Comparison of ENCODE assay signal across 24 cellular contexts in the genomic region with DNA sequence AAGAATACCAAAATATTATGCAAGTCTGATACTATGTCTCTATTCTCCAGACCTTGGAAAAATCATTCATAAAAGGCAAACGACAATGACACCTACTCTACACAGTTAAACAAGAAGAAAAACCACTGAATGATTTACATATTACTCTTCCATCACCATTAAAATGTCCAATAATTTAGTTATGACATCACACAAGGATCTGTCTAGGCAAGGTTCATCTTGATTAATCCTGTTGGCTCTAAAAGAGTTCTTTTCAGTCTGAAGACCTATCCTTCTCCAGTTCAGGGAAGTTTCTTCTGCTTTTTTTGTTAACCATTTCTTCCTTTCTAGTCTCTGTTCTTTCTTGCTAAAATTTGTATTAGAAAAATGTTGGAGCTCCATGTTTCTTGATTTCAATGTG.
"Had no signal": no experiment of that assay in that cellular context is flagged by ENCODE, and none has a peak within 500 bp of the region (broad histone marks: within the 10 kb centered on the region; RNA-seq: fewer than 3 reads in every experiment).

No MANE protein-coding gene starts in this region.

- H3K4me1 Mint-ChIP-seq: endodermal cell, nephron had no signal

- H3K36me3 ChIP-seq: colonic mucosa, pancreas had no signal

- H3K27me3 ChIP-seq: colonic mucosa, esophagus muscularis mucosa, pancreas, stomach had no signal

- H3K4me3 Mint-ChIP-seq: endodermal cell, immature natural killer cell, naive B cell, nephron had no signal

- H3K27ac ChIP-seq: colonic mucosa, esophagus muscularis mucosa, pancreas, stomach, thoracic aorta had no signal

- DNase-seq: colonic mucosa; effector CD4-positive, alpha-beta T cell; endodermal cell; foreskin fibroblast; immature natural killer cell; left colon; left ventricle myocardium superior; mesendoderm; naive B cell; occipital lobe; pancreas; right cardiac atrium; small intestine; stimulated activated CD4-positive, alpha-beta T cell treated with anti-CD3 and anti-CD28 coated beads, Interleukin-12 subunit alpha, Interleukin-12 subunit beta, amount 100 ng/mL, for 4 hours; stimulated activated naive CD4-positive, alpha-beta T cell; stomach; substantia nigra; trophoblast cell had no signal

- H3K4me1 ChIP-seq: colonic mucosa, esophagus muscularis mucosa, pancreas, stomach had no signal

- H3K9me3 ChIP-seq: colonic mucosa, pancreas had no signal

- H3K27me3 Mint-ChIP-seq: naive B cell, progenitor cell of endocrine pancreas had no signal

- H3K27ac Mint-ChIP-seq: endodermal cell, nephron, progenitor cell of endocrine pancreas had no signal

- FAIRE-seq: endothelial cell of umbilical vein, pancreas, small intestine had no signal

- ATAC-seq: left colon, left ventricle myocardium superior, pancreas, right cardiac atrium had no signal

- H3K4me3 ChIP-seq: colonic mucosa, esophagus muscularis mucosa, lung, pancreas, stomach, thoracic aorta had no signal
